18 cellular contexts compared by ENCODE assay signal in the genomic region with DNA sequence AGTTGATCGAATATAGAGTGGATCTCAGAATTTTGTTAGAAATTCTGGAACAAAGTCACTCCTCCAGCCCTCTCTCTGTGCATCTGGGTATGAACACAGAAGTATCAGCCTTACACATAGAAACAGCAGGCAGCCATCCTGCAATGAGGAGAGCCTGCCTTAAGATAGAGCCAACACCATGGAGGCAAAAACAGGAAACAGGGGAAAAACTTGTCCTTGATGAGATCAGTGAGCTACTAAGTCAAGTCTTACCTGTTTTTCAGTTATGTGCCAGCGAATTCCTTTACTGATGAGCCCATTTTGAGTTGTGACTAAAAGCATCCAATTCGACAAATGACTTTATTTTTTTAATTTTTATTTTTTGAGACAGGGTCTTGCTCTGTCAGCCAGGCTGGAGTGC. TPM values are rescaled to one million over a fixed set of nuclear protein-coding genes. Genes with fewer than 3 reads are reported as not detected.
DNase-seq lines count a peak whose midpoint lies in the region; ATAC-seq, FAIRE-seq and TF ChIP-seq lines count a peak whose summit lies in the region.
"Had no signal": no experiment of that assay in that cellular context is flagged by ENCODE, and none has a peak within 500 bp of the region (broad histone marks: within the 10 kb centered on the region; RNA-seq: fewer than 3 reads in every experiment).

No MANE protein-coding gene starts in this region.

- H3K27me3 ChIP-seq in CD8-positive, alpha-beta T cell (ENCODE audit: insufficient read depth, low read length), result no peaks in the 10 kb centered on the region
- H3K27me3 ChIP-seq: BE2C had no signal

- H3K4me3 ChIP-seq in CD8-positive, alpha-beta T cell (ENCODE audit: low read depth, low read length), result no peak overlapping the region
- H3K4me3 ChIP-seq in epithelial cell of esophagus (ENCODE audit: low read length), result no peak overlapping the region

- H3K9me3 Mint-ChIP-seq in CD8-positive, alpha-beta T cell, result no peaks in the 10 kb centered on the region
- H3K9me3 Mint-ChIP-seq in nephron progenitor cell, result no peaks in the 10 kb centered on the region
- H3K9me3 Mint-ChIP-seq: CD4-positive, alpha-beta T cell had no signal

- H3K27ac Mint-ChIP-seq in CD8-positive, alpha-beta T cell, result peak overlapping the region; percentile 56
- peak overlapping the region; percentile 87 for H3K27ac Mint-ChIP-seq in nephron progenitor cell
- H3K27ac Mint-ChIP-seq: CD4-positive, alpha-beta T cell had no signal

- no peak overlapping the region for H3K27ac ChIP-seq in CD8-positive, alpha-beta T cell (ENCODE audit: low read depth, low read length)

- TF ChIP-seq POLR2A in GM12891 (IDR thresholded peaks at IDR 0.05; ENCODE audit: low read depth, low read length), result no peak

- H3K4me1 Mint-ChIP-seq in CD8-positive, alpha-beta T cell (ENCODE audit: low read depth), result no peaks in the 10 kb centered on the region
- H3K4me1 Mint-ChIP-seq in nephron progenitor cell, result no peaks in the 10 kb centered on the region

- no peak for FAIRE-seq in GM12891 (lab: Jason Lieb, UNC)
- FAIRE-seq: A204.1, HTR-8/SVneo had no signal

- POLR2A ChIA-PET in CD8-positive, alpha-beta T cell (lab: Charles Lee), result no interaction called here

- no peak for DNase-seq in CD8-positive, alpha-beta T cell
- peak; percentile 38 for DNase-seq in epithelial cell of esophagus (ENCODE audit: low read depth)
- no peak for DNase-seq in nephron progenitor cell
- DNase-seq in NOMO-1 treated with DMSO at 0.1 percent for 48 hours (lab: John Stamatoyannopoulos, UW; ENCODE audit: unreplicated experiment), result no peak
- no peak for DNase-seq in DMS79 treated with DMSO at 0.1 percent for 48 hours (lab: John Stamatoyannopoulos, UW)
- no peak for DNase-seq in GM12891 (ENCODE audit: insufficient read length, low spot score)
- DNase-seq: ACHN; BE2C; C1 segment of cervical spinal cord; CD4-positive, alpha-beta T cell; DMS153; DMS79; GF-D8; GOT3; H7; IMR-90 had no signal

- H3K9me3 ChIP-seq in CD8-positive, alpha-beta T cell (ENCODE audit: low read length), result no peaks in the 10 kb centered on the region
- H3K9me3 ChIP-seq: BE2C had no signal

- H3K27me3 Mint-ChIP-seq in CD8-positive, alpha-beta T cell (ENCODE audit: low read depth), result no peaks in the 10 kb centered on the region
- H3K27me3 Mint-ChIP-seq in nephron progenitor cell (ENCODE audit: low read depth, poor library complexity), result no peaks in the 10 kb centered on the region
- H3K27me3 Mint-ChIP-seq: CD4-positive, alpha-beta T cell had no signal

- no peaks in the 10 kb centered on the region for H3K36me3 ChIP-seq in CD8-positive, alpha-beta T cell (ENCODE audit: insufficient read depth, low read length)

- no peak overlapping the region for H3K4me3 Mint-ChIP-seq in CD8-positive, alpha-beta T cell
- H3K4me3 Mint-ChIP-seq in nephron progenitor cell, result no peak overlapping the region
- H3K4me3 Mint-ChIP-seq: CD4-positive, alpha-beta T cell had no signal

- no peak for TF ChIP-seq CTCF in CD8-positive, alpha-beta T cell (IDR thresholded peaks at IDR 0.05)
- TF ChIP-seq CTCF in epithelial cell of esophagus (IDR thresholded peaks at IDR 0.05; ENCODE audit: insufficient read depth, low read depth, low read length, missing control alignments) (no peak), nephron progenitor cell (IDR thresholded peaks at IDR 0.05) (no peak)

- no peak for ATAC-seq in CD8-positive, alpha-beta T cell

- H3K4me1 ChIP-seq in CD8-positive, alpha-beta T cell (ENCODE audit: insufficient read depth, low read length), result no peaks in the 10 kb centered on the region
- H3K4me1 ChIP-seq: BE2C had no signal

- peaks cover 66% of the 10 kb centered on the region for H3K36me3 Mint-ChIP-seq in CD8-positive, alpha-beta T cell
- H3K36me3 Mint-ChIP-seq in nephron progenitor cell (ENCODE audit: low read depth), result peaks cover 31% of the 10 kb centered on the region

- CTCF ChIA-PET in CD8-positive, alpha-beta T cell (lab: Charles Lee), result interaction anchor here (0.5 to 1.6 kb wide), 3 partner anchors 24 to 100 kb away, joined by 3 to 4 read pairs (median 3); no protein-coding TSS in a partner anchor

- intact Hi-C loops in CD8-positive, alpha-beta T cell (cut with DNase I, micrococcal nuclease), result loop anchor here in 1 of 2 experiments (10.0 kb wide), 1 partner anchor 65 kb away; the partner anchor contains the start of gene XRCC5

TF ChIP-seq in GM12891, 5 proteins besides CTCF, POLR2A, EP300 and RAD21:
- no peak for TF ChIP-seq SPI1 (IDR thresholded peaks at IDR 0.05; ENCODE audit: low read depth, low read length)
- no peak for TF ChIP-seq TAF1 (IDR thresholded peaks at IDR 0.05; ENCODE audit: low read depth, low read length)
- no peak for TF ChIP-seq PAX5 (IDR thresholded peaks at IDR 0.05; ENCODE audit: insufficient read depth, low read length, severe bottlenecking)
- no peak for TF ChIP-seq POU2F2 (IDR thresholded peaks at IDR 0.05; ENCODE audit: low read depth, low read length)
- no peak for TF ChIP-seq POLR2AphosphoS5 (IDR thresholded peaks at IDR 0.05; ENCODE audit: low read depth, low read length)

RNA-seq across cellular contexts. Expression of gene MREG, which starts 26.6 kb away (rescaled TPM):
- 1 to 10 TPM; 3.2 to 3.6 TPM for total RNA-seq in CD8-positive, alpha-beta T cell
- 24.3 TPM for polyA plus RNA-seq in GM12891 (2012; ENCODE audit: low read depth, missing spikeins)

RNA-seq across cellular contexts. Expression of gene PECR, which starts 41.7 kb away (rescaled TPM):
- 1 to 10 TPM; 5.9 to 6.4 TPM for total RNA-seq in CD8-positive, alpha-beta T cell
- polyA plus RNA-seq in GM12891 (2012; ENCODE audit: low read depth, missing spikeins), result 18.7 TPM

RNA-seq across cellular contexts. Expression of gene TMEM169, which starts 41.8 kb away (rescaled TPM):
- not detected for total RNA-seq in CD8-positive, alpha-beta T cell
- 0.32 TPM for polyA plus RNA-seq in GM12891 (2012; ENCODE audit: low read depth, missing spikeins)
